Comparison of ENCODE assay signal across 12 cellular contexts in genomic region chr9:11821541-11821940, GRCh38.
"Had no signal": no experiment of that assay in that cellular context is flagged by ENCODE, and none has a peak within 500 bp of the region (broad histone marks: within the 10 kb centered on the region; RNA-seq: fewer than 3 reads in every experiment).

No MANE protein-coding gene starts in this region.

- H3K36me3 ChIP-seq: left lung, transverse colon had no signal

- H3K9me3 ChIP-seq: left lung, transverse colon had no signal

- H3K27me3 ChIP-seq: left lung, transverse colon had no signal

- DNase-seq: activated B cell treated with CpG ODN at 0.5 μM for 24 hours; activated CD4-positive, alpha-beta T cell treated with anti-CD3 and anti-CD28 coated beads, Interleukin-2, amount 10 ng/mL, durations not matched to agents 24 days and 14 days; activated CD8-positive, alpha-beta memory T cell treated with anti-CD3 and anti-CD28 coated beads for 24 hours; activated naive CD4-positive, alpha-beta T cell treated with anti-CD3 and anti-CD28 coated beads for 36 hours; erythroblast; left lung; stimulated activated CD4-positive, alpha-beta T cell treated with anti-CD3 and anti-CD28 coated beads, Interleukin-2, amount 100 ng/mL, for 24 hours; stimulated activated naive B cell treated with anti-CD40 and anti-IgM and Interleukin-4, amounts not matched to agents 10 μg/mL and 1 μg/mL and 100 μg/mL, for 72 hours; T-helper 2 cell; transverse colon had no signal

- H3K27ac ChIP-seq: left lung, transverse colon had no signal

- H3K4me1 ChIP-seq: left lung, transverse colon had no signal

- H3K4me3 ChIP-seq: left lung, transverse colon had no signal

- ATAC-seq: activated T-helper 17 cell treated with anti-CD3 and anti-CD28 coated beads, Interleukin-2, amount 50 U/mL, for 72 hours; left lung; sciatic nerve; stimulated activated naive B cell treated with anti-CD40 and anti-IgM and Interleukin-4, amounts not matched to agents 10 μg/mL and 1 μg/mL and 100 μg/mL, for 72 hours had no signal
